15 cellular contexts compared by ENCODE assay signal in the genomic region with DNA sequence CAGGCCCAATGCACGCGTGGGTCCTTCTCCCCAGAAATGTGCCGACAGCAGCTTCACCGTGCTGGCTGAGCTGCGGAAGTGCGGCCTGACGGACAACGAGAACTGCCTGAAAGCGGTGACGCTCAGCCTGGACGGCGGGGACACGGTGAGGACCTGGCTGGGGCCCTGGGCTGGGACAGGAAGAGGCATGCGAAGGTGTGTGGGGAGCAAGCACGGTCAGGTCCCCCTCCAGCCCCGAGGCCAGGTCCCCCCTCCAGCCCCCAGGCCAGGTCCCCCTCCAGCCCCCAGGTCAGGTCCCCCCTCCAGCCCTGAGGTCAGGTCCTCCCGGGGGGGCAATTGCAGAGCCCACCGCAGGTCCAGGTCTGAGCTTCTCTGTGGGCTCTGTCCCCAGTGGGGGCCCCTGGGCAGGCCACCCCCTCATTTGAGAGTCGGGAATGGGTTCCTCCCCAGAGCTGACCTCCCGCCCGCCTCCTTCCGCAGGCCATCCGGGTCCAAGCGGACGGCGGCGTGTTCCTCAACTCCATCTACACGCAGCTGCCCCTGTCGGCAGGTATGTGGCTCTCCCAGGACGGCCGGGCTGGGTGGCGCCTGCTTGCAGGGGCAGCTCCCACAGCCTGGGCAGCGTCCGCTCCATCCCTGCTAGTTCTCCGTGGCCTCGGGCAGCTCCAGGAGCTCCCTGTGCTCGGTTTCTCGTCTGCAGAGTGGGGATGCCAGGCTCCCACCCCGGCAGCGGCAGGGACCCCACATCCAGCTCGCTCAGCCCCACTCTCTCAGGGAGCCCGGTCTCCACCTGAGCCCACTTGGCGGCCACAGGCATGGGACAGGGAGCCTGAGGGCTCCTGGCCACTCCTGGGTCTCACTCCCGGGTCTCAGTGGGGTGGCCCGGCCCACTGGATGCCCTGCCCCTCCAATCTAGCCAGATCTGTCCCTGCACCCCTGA. TPM values are rescaled to one million over a fixed set of nuclear protein-coding genes. Genes with fewer than 3 reads are reported as not detected.
A peak's percentile ranks its signal among the peaks of the same experiment; 100 is the strongest.
DNase-seq lines count a peak whose midpoint lies in the region; ATAC-seq, FAIRE-seq and TF ChIP-seq lines count a peak whose summit lies in the region.
"Had no signal": no experiment of that assay in that cellular context is flagged by ENCODE, and none has a peak within 500 bp of the region (broad histone marks: within the 10 kb centered on the region; RNA-seq: fewer than 3 reads in every experiment).

No MANE protein-coding gene starts in this region.

- no peaks in the 10 kb centered on the region for H3K9me1 ChIP-seq in keratinocyte (ENCODE audit: control insufficient read depth, extremely low read depth, insufficient read depth, low read length)

- DNase-seq in T47D (ENCODE audit: low read depth in 1 of 2, low spot score in 1 of 2) (peak; percentile 63 to 68), breast epithelium (ENCODE audit: low spot score in 2 of 2) (no peak), RWPE2 (ENCODE audit: low spot score) (peak; percentile 67), keratinocyte (ENCODE audit: low read depth, low spot score) (no peak), transverse colon (peak; percentile 8), foreskin melanocyte (no peak), NCI-H1417 (lab: John Stamatoyannopoulos, UW) (no peak)
- DNase-seq in activated CD4-positive, alpha-beta T cell treated with anti-CD3 and anti-CD28 coated beads for 4 hours = no peak
- DNase-seq: ACHN; activated CD4-positive, alpha-beta memory T cell treated with anti-CD3 and anti-CD28 coated beads, Interleukin-2, amount 10 ng/mL, durations not matched to agents 7 days and 5 days; stimulated activated naive CD8-positive, alpha-beta T cell treated with anti-CD3 and anti-CD28 coated beads, Interleukin-15, Interleukin-2, amounts not matched to agents 100 U/mL and 50 U/mL, for 24 hours had no signal

- H3K79me2 ChIP-seq in keratinocyte (ENCODE audit: control insufficient read depth, insufficient read depth, low read length) = no peaks in the 10 kb centered on the region

- no peak overlapping the region for H2AFZ ChIP-seq in keratinocyte (ENCODE audit: control insufficient read depth, low read length)

- peak; percentile 68 for ATAC-seq in RWPE2 (ENCODE audit: low read depth)
- ATAC-seq: gastroesophageal sphincter; stimulated activated naive CD8-positive, alpha-beta T cell treated with anti-CD3 and anti-CD28 coated beads, Interleukin-15, Interleukin-2, amounts not matched to agents 100 U/mL and 50 U/mL, for 24 hours had no signal

- WGBS in transverse colon (ENCODE audit: low coverage in 1 of 2), 2 donors = 78% methylated on average over 36 of the region's 45 CpGs; no CpG with 5 or more reads in 1 of the 2 donors

- intact Hi-C loops in breast epithelium (cut with DNase I; ENCODE audit: low total_unique reads) = no loop called here
- intact Hi-C loops in transverse colon (cut with DNase I; ENCODE audit: low total_unique reads) = no loop called here

- no peak for FAIRE-seq in keratinocyte (lab: Jason Lieb, UNC)

- no peaks in the 10 kb centered on the region for H3K9me3 ChIP-seq in breast epithelium
- H3K9me3 ChIP-seq in RWPE2 (ENCODE audit: severe bottlenecking) = no peaks in the 10 kb centered on the region
- H3K9me3 ChIP-seq in keratinocyte (ENCODE audit: control insufficient read depth, low read depth, low read length) = no peaks in the 10 kb centered on the region
- H3K9me3 ChIP-seq in transverse colon = no peaks in the 10 kb centered on the region
- H3K9me3 ChIP-seq: gastroesophageal sphincter had no signal

- H3K36me3 ChIP-seq in breast epithelium (no peaks in the 10 kb centered on the region), RWPE2 (ENCODE audit: low read depth) (no peaks in the 10 kb centered on the region), keratinocyte (ENCODE audit: control insufficient read depth in 2 of 2, extremely low read depth in 1 of 2, insufficient read depth in 2 of 2, low read length in 2 of 2) (no peaks in the 10 kb centered on the region), transverse colon (no peaks in the 10 kb centered on the region)
- H3K36me3 ChIP-seq: gastroesophageal sphincter had no signal

- no peak for TF ChIP-seq EP300 in transverse colon (IDR thresholded peaks at IDR 0.05; ENCODE audit: low read depth)

- no peak overlapping the region for H3K4me3 ChIP-seq in breast epithelium
- no peak overlapping the region for H3K4me3 ChIP-seq in RWPE2 (ENCODE audit: severe bottlenecking)
- H3K4me3 ChIP-seq in keratinocyte (ENCODE audit: control insufficient read depth in 2 of 3, extremely low read depth in 1 of 3, insufficient read depth in 2 of 3, low read depth in 1 of 3, low read length in 3 of 3) = no peak overlapping the region
- H3K4me3 ChIP-seq in transverse colon = no peak overlapping the region
- H3K4me3 ChIP-seq: gastroesophageal sphincter had no signal

- no peaks in the 10 kb centered on the region for H4K20me1 ChIP-seq in keratinocyte (ENCODE audit: control insufficient read depth, extremely low read depth, insufficient read depth, low read length)

- dilution Hi-C loops in keratinocyte (cut with MboI; ENCODE audit: extremely low pct_ligation_motif_present, low sequenced_read_pairs) = no loop called here

- H3K4me1 ChIP-seq in breast epithelium = no peaks in the 10 kb centered on the region
- H3K4me1 ChIP-seq in RWPE2 (ENCODE audit: insufficient read depth, poor library complexity, severe bottlenecking) = no peaks in the 10 kb centered on the region
- H3K4me1 ChIP-seq in keratinocyte (ENCODE audit: control insufficient read depth, extremely low read depth, insufficient read depth, low read length) = no peaks in the 10 kb centered on the region
- peaks cover 7 to 47% (median 34%) of the 10 kb centered on the region in 4 donors for H3K4me1 ChIP-seq in transverse colon
- H3K4me1 ChIP-seq: gastroesophageal sphincter had no signal

- TF ChIP-seq CTCF in breast epithelium (IDR thresholded peaks at IDR 0.05) = no peak
- peak; percentile 21 for TF ChIP-seq CTCF in RWPE2 (IDR thresholded peaks at IDR 0.05; ENCODE audit: poor library complexity, severe bottlenecking)
- TF ChIP-seq CTCF in keratinocyte (optimal IDR thresholded peaks at IDR 0.05 in 1 of 3, IDR thresholded peaks at IDR 0.05 in 1 of 3, conservative IDR thresholded peaks at IDR 0.05 in 1 of 3; ENCODE audit: extremely low read depth in 1 of 3, insufficient read depth in 2 of 3, low read length in 3 of 3) = peak in 2 of 3 experiments; percentile 40 to 45
- TF ChIP-seq CTCF in transverse colon (IDR thresholded peaks at IDR 0.05) = no peak

- H3K9ac ChIP-seq in keratinocyte (ENCODE audit: control insufficient read depth, extremely low read depth, insufficient read depth, low read length) = no peak overlapping the region
- H3K9ac ChIP-seq: KMS-11 had no signal

- H3K4me2 ChIP-seq in keratinocyte (ENCODE audit: control insufficient read depth, extremely low read depth, insufficient read depth, low read depth, low read length) = no peak overlapping the region
- H3K4me2 ChIP-seq: KMS-11 had no signal

- in situ Hi-C loops in T47D (cut with HindIII; ENCODE audit: low pct_unique_long_range_greater_than_20kb, low sequenced_read_pairs) (no loop called here), transverse colon (cut with MboI; ENCODE audit: low pct_ligation_motif_present in 1 of 4, low pct_unique_long_range_greater_than_20kb in 1 of 4, low sequenced_read_pairs in 3 of 4) (no loop called here)

- H3K27ac ChIP-seq in breast epithelium (no peak overlapping the region), RWPE2 (ENCODE audit: poor library complexity, severe bottlenecking) (no peak overlapping the region), keratinocyte (ENCODE audit: control insufficient read depth, insufficient read depth, low read length) (no peak overlapping the region), transverse colon (peak overlapping the region in 1 of 4 donors; percentile 87)
- H3K27ac ChIP-seq: gastroesophageal sphincter, KMS-11 had no signal

- H3K27me3 ChIP-seq in breast epithelium (peaks cover 0 to 70% of the 10 kb centered on the region in 2 donors), RWPE2 (ENCODE audit: insufficient read depth, poor library complexity, severe bottlenecking) (peaks cover 35% of the 10 kb centered on the region), keratinocyte (ENCODE audit: control insufficient read depth, extremely low read depth, insufficient read depth, low read length) (peaks cover 34% of the 10 kb centered on the region), transverse colon (no peaks in the 10 kb centered on the region)

- TF ChIP-seq POLR2A in breast epithelium (IDR thresholded peaks at IDR 0.05) (no peak), transverse colon (IDR thresholded peaks at IDR 0.05) (no peak)

RNA-seq across cellular contexts. Expression of gene MUC5B, which starts 7.9 kb away (rescaled TPM):
- 1 to 10 TPM in 2 of 3 donors, not detected in 1; 2.0 to 6.9 TPM for total RNA-seq in breast epithelium
- not detected in 3 replicates for polyA plus RNA-seq in keratinocyte
- polyA plus RNA-seq in keratinocyte (2011; ENCODE audit: low read depth) = not detected
- not detected in 2 replicates for polyA plus RNA-seq in keratinocyte (2011; cell fraction: cytosol; rRNA removed)
- not detected in 2 replicates for polyA plus RNA-seq in keratinocyte (2011; cell fraction: nucleus; rRNA removed)
- 0.08 TPM in 1 of 2 replicates, not detected in the other for polyA plus RNA-seq in keratinocyte (2012; ENCODE audit: low replicate concordance)
- not detected in 3 replicates for polyA minus RNA-seq in keratinocyte
- not detected for polyA minus RNA-seq in keratinocyte (2011; cell fraction: cytosol; rRNA and poly(A)+ RNA removed)
- not detected in 2 replicates for polyA minus RNA-seq in keratinocyte (2011; cell fraction: nucleus; rRNA and poly(A)+ RNA removed)
- 100 to 1,000 TPM in 2 of 4 donors, 10 to 100 TPM in 2; 58.0 to 825 (median 85.6) TPM for total RNA-seq in transverse colon
- total RNA-seq: activated CD4-positive, alpha-beta memory T cell treated with anti-CD3 and anti-CD28 coated beads, Interleukin-2, amount 10 ng/mL, durations not matched to agents 7 days and 5 days; osteocyte; ureter had no signal

Comparison
In these comparisons a context has a peak if more than half of its experiments do, and no peak if none do; other contexts are left out.
1. DNase-seq: peak in T47D (2 of 2), RWPE2 (single experiment) and transverse colon (single experiment); none in breast epithelium (0 of 2), keratinocyte (single experiment), foreskin melanocyte (single experiment), NCI-H1417 (0 of 3) and activated CD4-positive, alpha-beta T cell treated with anti-CD3 and anti-CD28 coated beads for 4 hours (0 of 2).
2. CTCF ChIP-seq: peak in RWPE2 (single experiment) and keratinocyte (2 of 3); none in breast epithelium (0 of 3) and transverse colon (0 of 5).
3. RNA of gene MUC5B, which starts 7.9 kb away (total RNA-seq): 58.0 to 825 TPM in transverse colon; 2.0 to 6.9 TPM in breast epithelium; every median in the first group is over 4 times any median in the second.